In genomic region chr7:139870406-139870805, GRCh38 we compare ENCODE assay signal across 15 cellular contexts.
"Had no signal": no experiment of that assay in that cellular context is flagged by ENCODE, and none has a peak within 500 bp of the region (broad histone marks: within the 10 kb centered on the region; RNA-seq: fewer than 3 reads in every experiment).

No MANE protein-coding gene starts in this region.

- H3K27me3 ChIP-seq: hepatocyte, transverse colon had no signal

- H3K4me3 ChIP-seq: hepatocyte, skin epidermis, transverse colon had no signal

- H3K4me2 ChIP-seq: hepatocyte had no signal

- DNase-seq: activated CD4-positive, alpha-beta T cell treated with anti-CD3 and anti-CD28 coated beads, Interleukin-2, amount 50 U/mL, for 1 hour; activated CD8-positive, alpha-beta memory T cell treated with anti-CD3 and anti-CD28 coated beads for 24 hours; activated naive CD4-positive, alpha-beta T cell; activated naive CD8-positive, alpha-beta T cell treated with anti-CD3 and anti-CD28 coated beads, Interleukin-2, amount 10 ng/mL, durations not matched to agents 7 days and 5 days; left ventricle myocardium superior; naive thymus-derived CD8-positive, alpha-beta T cell; occipital lobe; right cardiac atrium; stimulated activated CD4-positive, alpha-beta T cell treated with anti-CD3 and anti-CD28 coated beads, Interleukin-4, amount 100 ng/mL, for 24 hours; stimulated activated naive CD4-positive, alpha-beta T cell treated with Interleukin-2 at 50 U/mL for 16 hours; transverse colon had no signal

- H3K9me3 Mint-ChIP-seq: activated naive CD8-positive, alpha-beta T cell treated with anti-CD3 and anti-CD28 coated beads, Interleukin-2, amount 10 ng/mL, durations not matched to agents 7 days and 5 days; naive thymus-derived CD8-positive, alpha-beta T cell had no signal

- H3K9me3 ChIP-seq: transverse colon had no signal

- H3K27me3 Mint-ChIP-seq: naive thymus-derived CD8-positive, alpha-beta T cell had no signal

- H3K36me3 Mint-ChIP-seq: activated naive CD8-positive, alpha-beta T cell treated with anti-CD3 and anti-CD28 coated beads, Interleukin-2, amount 10 ng/mL, durations not matched to agents 7 days and 5 days; naive thymus-derived CD8-positive, alpha-beta T cell had no signal

- H2AFZ ChIP-seq: hepatocyte had no signal

- H3K79me2 ChIP-seq: hepatocyte had no signal

- H3K27ac Mint-ChIP-seq: activated naive CD8-positive, alpha-beta T cell treated with anti-CD3 and anti-CD28 coated beads, Interleukin-2, amount 10 ng/mL, durations not matched to agents 7 days and 5 days; activated T-helper 1 cell treated with anti-CD3 and anti-CD28 coated beads, Interleukin-12 subunit alpha, Interleukin-12 subunit beta, Interleukin-2, Interleukin-4 antibody, amounts not matched to agents 30 ng/mL and 10 ng/mL and 1 ng/mL, durations not matched to agents 14 hours and 24 hours and 36 hours; naive thymus-derived CD8-positive, alpha-beta T cell had no signal

- H3K4me1 Mint-ChIP-seq: activated naive CD8-positive, alpha-beta T cell treated with anti-CD3 and anti-CD28 coated beads, Interleukin-2, amount 10 ng/mL, durations not matched to agents 7 days and 5 days had no signal

- H3K27ac ChIP-seq: epithelial cell of prostate, skin epidermis had no signal

- ATAC-seq: left ventricle myocardium superior; naive thymus-derived CD8-positive, alpha-beta T cell; right cardiac atrium had no signal

- H3K4me3 Mint-ChIP-seq: activated naive CD8-positive, alpha-beta T cell treated with anti-CD3 and anti-CD28 coated beads, Interleukin-2, amount 10 ng/mL, durations not matched to agents 7 days and 5 days; activated T-helper 1 cell treated with anti-CD3 and anti-CD28 coated beads, Interleukin-12 subunit alpha, Interleukin-12 subunit beta, Interleukin-2, Interleukin-4 antibody, amounts not matched to agents 30 ng/mL and 10 ng/mL and 1 ng/mL, durations not matched to agents 14 hours and 24 hours and 36 hours; naive thymus-derived CD8-positive, alpha-beta T cell had no signal

- H3K36me3 ChIP-seq: transverse colon had no signal
